In the genomic region with DNA sequence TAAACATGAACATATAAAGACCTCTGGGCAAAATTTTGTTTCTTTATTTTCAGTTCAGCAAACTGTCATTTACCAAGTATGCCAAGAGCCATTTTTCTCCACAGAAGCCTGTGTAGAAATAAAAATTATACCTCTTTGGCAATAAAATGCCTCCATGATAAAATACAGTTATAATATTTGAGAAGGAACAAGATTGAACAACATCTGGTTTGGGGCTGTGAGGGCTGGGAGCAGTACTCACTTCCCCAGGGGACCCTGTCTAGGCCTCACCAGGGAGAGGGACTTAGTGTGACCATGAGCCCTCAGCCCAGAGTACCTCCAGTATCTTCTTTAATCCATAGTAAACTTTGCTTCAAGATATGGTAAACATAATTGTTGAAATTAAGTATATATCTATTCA, we compare ENCODE assay signal across 1 cellular context.
TF ChIP-seq lines count a peak whose summit lies in the region.

No MANE protein-coding gene starts in this region.

TF ChIP-seq in A549, 52 proteins besides CTCF, POLR2A, EP300 and RAD21 (continued from another document):
- TF ChIP-seq, protein P1, sequence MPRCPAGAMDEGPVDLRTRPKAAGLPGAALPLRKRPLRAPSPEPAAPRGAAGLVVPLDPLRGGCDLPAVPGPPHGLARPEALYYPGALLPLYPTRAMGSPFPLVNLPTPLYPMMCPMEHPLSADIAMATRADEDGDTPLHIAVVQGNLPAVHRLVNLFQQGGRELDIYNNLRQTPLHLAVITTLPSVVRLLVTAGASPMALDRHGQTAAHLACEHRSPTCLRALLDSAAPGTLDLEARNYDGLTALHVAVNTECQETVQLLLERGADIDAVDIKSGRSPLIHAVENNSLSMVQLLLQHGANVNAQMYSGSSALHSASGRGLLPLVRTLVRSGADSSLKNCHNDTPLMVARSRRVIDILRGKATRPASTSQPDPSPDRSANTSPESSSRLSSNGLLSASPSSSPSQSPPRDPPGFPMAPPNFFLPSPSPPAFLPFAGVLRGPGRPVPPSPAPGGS (IDR thresholded peaks at IDR 0.05), result no peak
- no peak for TF ChIP-seq RARB (CRISPR knock-in tag; IDR thresholded peaks at IDR 0.05)
- TF ChIP-seq, protein P2, sequence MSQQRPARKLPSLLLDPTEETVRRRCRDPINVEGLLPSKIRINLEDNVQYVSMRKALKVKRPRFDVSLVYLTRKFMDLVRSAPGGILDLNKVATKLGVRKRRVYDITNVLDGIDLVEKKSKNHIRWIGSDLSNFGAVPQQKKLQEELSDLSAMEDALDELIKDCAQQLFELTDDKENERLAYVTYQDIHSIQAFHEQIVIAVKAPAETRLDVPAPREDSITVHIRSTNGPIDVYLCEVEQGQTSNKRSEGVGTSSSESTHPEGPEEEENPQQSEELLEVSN (IDR thresholded peaks at IDR 0.05; ENCODE audit: borderline replicate concordance, low read depth), result no peak
